In genomic region chr15:30913761-30914160, GRCh38 we compare ENCODE assay signal across 7 cellular contexts.
"Had no signal": no experiment of that assay in that cellular context is flagged by ENCODE, and none has a peak within 500 bp of the region (broad histone marks: within the 10 kb centered on the region; RNA-seq: fewer than 3 reads in every experiment).

No MANE protein-coding gene starts in this region.

- H3K27me3 Mint-ChIP-seq: IgD-negative memory B cell had no signal

- H3K27ac ChIP-seq: GM23248, HL-60 had no signal

- DNase-seq: GM23248, H9, HCEC 1CT, KBM-7 had no signal

- H2AFZ ChIP-seq: GM23248 had no signal

- H3K9me3 Mint-ChIP-seq: H9, IgD-negative memory B cell had no signal

- H3K9ac ChIP-seq: GM23248 had no signal

- H3K4me3 ChIP-seq: GM23248 had no signal

- H3K4me3 Mint-ChIP-seq: H9, IgD-negative memory B cell had no signal

- ATAC-seq: HepG2 had no signal
